ENCODE assay signal across 8 cellular contexts in genomic region chr7:37354661-37355131, GRCh38.
DNase-seq lines count a peak whose midpoint lies in the region; ATAC-seq lines count a peak whose summit lies in the region.

No MANE protein-coding gene starts in this region.

- peak; percentile 93 for DNase-seq in KBM-7
- peak; percentile 23 for DNase-seq in activated T-helper 1 cell treated with Interleukin-2 at 50 U/mL for 16 hours (ENCODE audit: low read depth)
- DNase-seq in head of caudate nucleus: peak in 33 of 42 donors; percentile 19 to 72 (median 46)
- peak; percentile 55 for DNase-seq in putamen (ENCODE audit: low spot score)
- no peak for DNase-seq in AG08396 (ENCODE audit: low spot score)
- no peak for DNase-seq in NCI-H1436 treated with DMSO at 0.1 percent for 48 hours (lab: John Stamatoyannopoulos, UW)
- no peak for DNase-seq in NCI-H2227 (lab: John Stamatoyannopoulos, UW; ENCODE audit: unreplicated experiment)

- intact Hi-C loops in head of caudate nucleus (cut with DNase I): no loop called here

- in situ Hi-C loops in KBM-7 (cut with MboI; ENCODE audit: low pct_unique_long_range_greater_than_20kb, low sequenced_read_pairs): no loop called here

- ATAC-seq in GM18519 (IDR thresholded peaks at IDR 0.05; ENCODE audit: low FRiP score, unreplicated experiment): peak; percentile 56

Comparison
In these comparisons a context has a peak if more than half of its experiments do, and no peak if none do; other contexts are left out.
1. DNase-seq: peak in KBM-7 (single experiment), activated T-helper 1 cell treated with Interleukin-2 at 50 U/mL for 16 hours (single experiment), head of caudate nucleus (33 of 42) and putamen (single experiment); none in AG08396 (single experiment), NCI-H1436 treated with DMSO at 0.1 percent for 48 hours (single experiment) and NCI-H2227 (single experiment).